In genomic region chr16:24516900-24517669, GRCh38 we compare ENCODE assay signal across 1 cellular context.
A peak's percentile ranks its signal among the peaks of the same experiment; 100 is the strongest.
TF ChIP-seq lines count a peak whose summit lies in the region.

No MANE protein-coding gene starts in this region.

TF ChIP-seq in HepG2, 621 proteins besides CTCF, POLR2A, EP300 and RAD21 (continued from another document and continues in another):
- TF ChIP-seq ZNF740 (CRISPR knock-in tag; IDR thresholded peaks at IDR 0.05) (no peak), SRY (CRISPR knock-in tag; IDR thresholded peaks at IDR 0.05) (no peak), RNF219 (CRISPR knock-in tag; IDR thresholded peaks at IDR 0.05) (no peak), MBNL3 (CRISPR knock-in tag; conservative IDR thresholded peaks at IDR 0.05) (no peak), ZNF615 (CRISPR knock-in tag; IDR thresholded peaks at IDR 0.05; ENCODE audit: borderline replicate concordance) (no peak), ZNF564 (CRISPR knock-in tag; IDR thresholded peaks at IDR 0.05) (no peak), ZNF891 (CRISPR knock-in tag; IDR thresholded peaks at IDR 0.05) (no peak), CSRNP1 (CRISPR knock-in tag; IDR thresholded peaks at IDR 0.05) (no peak), MIER2 (CRISPR knock-in tag; IDR thresholded peaks at IDR 0.05) (peak; percentile 47; the same call in 1 of the 2 replicates), ZSCAN21 (CRISPR knock-in tag; IDR thresholded peaks at IDR 0.05; ENCODE audit: borderline replicate concordance) (no peak), RBAK (CRISPR knock-in tag; IDR thresholded peaks at IDR 0.05) (no peak), ZBTB4 (CRISPR knock-in tag; IDR thresholded peaks at IDR 0.05; ENCODE audit: borderline replicate concordance) (no peak), KLF16 (CRISPR knock-in tag; IDR thresholded peaks at IDR 0.05) (peak in 1 of 2 experiments; percentile 63; a peak in 2 of 4 replicates), THRA (CRISPR knock-in tag; IDR thresholded peaks at IDR 0.05; ENCODE audit: borderline replicate concordance) (0 out of 2 replicates have a peak, but pooled peaks have one; percentile 34), EED (CRISPR knock-in tag; IDR thresholded peaks at IDR 0.05) (no peak), TBL1XR1 (IDR thresholded peaks at IDR 0.05; ENCODE audit: borderline replicate concordance, low read length, partially characterized antibody) (peak; percentile 54), ZBTB42 (CRISPR knock-in tag; IDR thresholded peaks at IDR 0.05) (no peak), HIC2 (CRISPR knock-in tag; IDR thresholded peaks at IDR 0.05; ENCODE audit: low read depth) (no peak), ZBTB46 (CRISPR knock-in tag; IDR thresholded peaks at IDR 0.05; ENCODE audit: borderline replicate concordance) (no peak), ZNF841 (CRISPR knock-in tag; IDR thresholded peaks at IDR 0.05; ENCODE audit: borderline replicate concordance) (no peak), MLXIP (CRISPR knock-in tag; IDR thresholded peaks at IDR 0.05; ENCODE audit: borderline replicate concordance) (no peak), TCF7 (IDR thresholded peaks at IDR 0.05; ENCODE audit: low read depth) (no peak), ZNF614 (CRISPR knock-in tag; IDR thresholded peaks at IDR 0.05; ENCODE audit: borderline replicate concordance) (no peak), SOX5 (CRISPR knock-in tag; IDR thresholded peaks at IDR 0.05; ENCODE audit: borderline replicate concordance) (no peak), ZNF570 (CRISPR knock-in tag; IDR thresholded peaks at IDR 0.05; ENCODE audit: borderline replicate concordance) (no peak), ZNF574 (CRISPR knock-in tag; IDR thresholded peaks at IDR 0.05) (peak; percentile 68), FOXJ3 (CRISPR knock-in tag; IDR thresholded peaks at IDR 0.05; ENCODE audit: borderline replicate concordance) (no peak; the same call in 1 of the 2 replicates), ZNF234 (CRISPR knock-in tag; conservative IDR thresholded peaks at IDR 0.05) (no peak), ZNF878 (CRISPR knock-in tag; IDR thresholded peaks at IDR 0.05) (no peak), HOMEZ (CRISPR knock-in tag; IDR thresholded peaks at IDR 0.05; ENCODE audit: low read depth) (0 out of 2 replicates have a peak, but pooled peaks have one; percentile 46), SMAD3 (CRISPR knock-in tag; IDR thresholded peaks at IDR 0.05) (no peak), NR0B2 (CRISPR knock-in tag; IDR thresholded peaks at IDR 0.05) (no peak), ZNF24 (IDR thresholded peaks at IDR 0.05) (no peak), E2F5 (CRISPR knock-in tag; conservative IDR thresholded peaks at IDR 0.05) (no peak), ZNF761 (CRISPR knock-in tag; conservative IDR thresholded peaks at IDR 0.05) (no peak), MED8 (CRISPR knock-in tag; IDR thresholded peaks at IDR 0.05; ENCODE audit: insufficient replicate concordance) (no peak), MEF2D (CRISPR knock-in tag; IDR thresholded peaks at IDR 0.05) (0 out of 2 replicates have a peak, but pooled peaks have one; percentile 26)
